ENCODE assay signal across 6 cellular contexts in genomic region chr3:88628901-88629300, GRCh38.
"Had no signal": no experiment of that assay in that cellular context is flagged by ENCODE, and none has a peak within 500 bp of the region (broad histone marks: within the 10 kb centered on the region; RNA-seq: fewer than 3 reads in every experiment).

No MANE protein-coding gene starts in this region.

- H3K4me3 ChIP-seq: K562 had no signal

- DNase-seq: IMR-90, KBM-7, KG1 had no signal

- H3K27ac ChIP-seq: HL-60, KMS-11 had no signal
